ENCODE assay signal across 16 cellular contexts in the genomic region with DNA sequence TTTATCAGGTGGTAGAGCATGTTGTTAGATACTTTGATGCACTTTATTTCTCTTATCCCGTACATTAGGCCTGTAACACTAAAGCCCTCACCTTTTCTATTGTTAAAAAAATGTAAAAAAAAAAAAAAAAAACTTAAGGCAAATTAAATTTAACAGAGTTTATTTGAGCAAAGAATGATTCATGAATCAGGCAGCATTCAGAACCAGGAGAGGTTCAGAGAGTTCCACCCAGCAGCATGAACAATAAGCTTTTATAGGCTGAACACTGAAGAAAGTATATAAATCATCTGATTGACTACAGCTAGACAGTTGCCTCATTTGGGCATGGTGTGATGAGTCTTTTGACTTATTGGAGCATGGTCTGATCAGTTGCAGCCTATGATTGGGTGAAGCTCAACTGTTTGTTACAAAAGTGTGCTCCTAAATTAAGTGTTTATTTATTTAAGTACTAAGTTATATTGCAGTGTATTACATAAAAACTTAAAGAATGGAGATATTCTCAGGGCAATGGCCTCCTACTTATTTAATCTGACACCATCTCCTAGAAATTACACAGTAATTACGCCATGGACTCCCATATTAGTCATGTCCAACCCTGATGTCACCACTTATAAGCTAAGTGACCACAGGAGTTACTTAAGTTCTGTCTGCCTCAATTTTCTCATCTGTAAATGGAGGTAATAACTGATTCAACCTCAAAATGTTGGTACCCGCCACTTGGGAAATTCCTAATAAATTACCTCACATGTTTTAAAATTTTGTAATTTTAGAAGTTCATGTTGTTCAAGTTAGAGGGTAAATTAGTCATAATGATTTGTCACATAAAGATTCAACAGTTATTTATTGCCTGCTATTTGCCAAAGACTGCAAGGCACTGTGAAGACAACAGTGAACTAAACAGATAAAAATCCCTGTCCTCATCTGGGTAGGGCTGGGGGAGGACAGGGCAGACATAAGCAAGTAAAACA. TPM values are rescaled to one million over a fixed set of nuclear protein-coding genes. Genes with fewer than 3 reads are reported as not detected.
A peak's percentile ranks its signal among the peaks of the same experiment; 100 is the strongest.
DNase-seq lines count a peak whose midpoint lies in the region; ATAC-seq, FAIRE-seq and TF ChIP-seq lines count a peak whose summit lies in the region.
"Had no signal": no experiment of that assay in that cellular context is flagged by ENCODE, and none has a peak within 500 bp of the region (broad histone marks: within the 10 kb centered on the region; RNA-seq: fewer than 3 reads in every experiment).

No MANE protein-coding gene starts in this region.

- H3K36me3 ChIP-seq in BJ (ENCODE audit: control insufficient read depth, insufficient read depth, low read length) (no peaks in the 10 kb centered on the region), bronchial epithelial cell (ENCODE audit: control insufficient read depth, insufficient read depth, low read length) (no peaks in the 10 kb centered on the region), lung (ENCODE audit: control insufficient read depth in 2 of 2, insufficient read depth in 2 of 2, low read length in 2 of 2) (no peaks in the 10 kb centered on the region), small intestine (ENCODE audit: control insufficient read depth in 2 of 2, insufficient read depth in 2 of 2, low read length in 2 of 2) (no peaks in the 10 kb centered on the region)
- H3K36me3 ChIP-seq: upper lobe of left lung had no signal

- FAIRE-seq in bronchial epithelial cell (lab: Jason Lieb, UNC) (no peak), small intestine (lab: Jason Lieb, UNC) (no peak)

- no peak for TF ChIP-seq CTCF in BJ (IDR thresholded peaks at IDR 0.05; ENCODE audit: insufficient read depth, low read depth, low read length)
- no peak for TF ChIP-seq CTCF in bronchial epithelial cell (IDR thresholded peaks at IDR 0.05; ENCODE audit: insufficient read depth, low read length, severe bottlenecking)
- TF ChIP-seq CTCF in lung (IDR thresholded peaks at IDR 0.05; ENCODE audit: control extremely low read depth, extremely low read depth): no peak

- 73 to 78% methylated on average over 3 of the region's 3 CpGs for WGBS in lung, 2 donors
- 81 to 89% (median 81%) methylated on average over 3 of the region's 3 CpGs for WGBS in small intestine, 3 donors

- H3K27ac ChIP-seq in lung (ENCODE audit: low read depth in 1 of 2, low read length in 1 of 2): no peak overlapping the region
- H3K27ac ChIP-seq in small intestine (ENCODE audit: low read depth in 1 of 2, low read length in 1 of 2): no peak overlapping the region
- H3K27ac ChIP-seq: HL-60 had no signal

- no peaks in the 10 kb centered on the region for H3K27me3 ChIP-seq in BJ (ENCODE audit: control insufficient read depth, insufficient read depth, low read length)
- no peaks in the 10 kb centered on the region for H3K27me3 ChIP-seq in bronchial epithelial cell (ENCODE audit: control insufficient read depth, insufficient read depth, low read length)
- H3K27me3 ChIP-seq in lung (ENCODE audit: control insufficient read depth, insufficient read depth): no peaks in the 10 kb centered on the region
- peaks cover 0 to 4% of the 10 kb centered on the region in 2 donors for H3K27me3 ChIP-seq in small intestine (ENCODE audit: control insufficient read depth in 2 of 2, insufficient read depth in 2 of 2, low read length in 2 of 2)
- H3K27me3 ChIP-seq: upper lobe of left lung had no signal

- peak; percentile 100 for DNase-seq in BJ (ENCODE audit: low read depth)
- peak; percentile 96 for DNase-seq in M059J (ENCODE audit: low read depth)
- DNase-seq in bronchial epithelial cell (ENCODE audit: low read depth): peak; percentile 97
- DNase-seq in lung (ENCODE audit: low spot score): no peak
- no peak for DNase-seq in NCI-H526 (lab: John Stamatoyannopoulos, UW)
- no peak for DNase-seq in small intestine
- no peak for DNase-seq in midbrain (lab: John Stamatoyannopoulos, UW)
- DNase-seq: activated CD8-positive, alpha-beta memory T cell treated with anti-CD3 and anti-CD28 coated beads, Interleukin-2, amount 10 ng/mL, durations not matched to agents 7 days and 5 days; CD4-positive, alpha-beta T cell; endodermal cell; naive thymus-derived CD8-positive, alpha-beta T cell; NCI-H1417 treated with DMSO at 0.1 percent for 48 hours; upper lobe of left lung had no signal

- POLR2A ChIA-PET in BJ (lab: Charles Lee): interaction anchor here (0.6 kb wide), 1 partner anchor 161 kb away, joined by 4 read pairs; a partner anchor contains a TSS

- H3K4me1 ChIP-seq in lung (ENCODE audit: control insufficient read depth in 2 of 2, insufficient read depth in 2 of 2, low read length in 2 of 2) (no peaks in the 10 kb centered on the region), small intestine (ENCODE audit: control insufficient read depth in 2 of 2, insufficient read depth in 1 of 2, low read depth in 1 of 2, low read length in 1 of 2) (no peaks in the 10 kb centered on the region)
- H3K4me1 ChIP-seq: upper lobe of left lung had no signal

- no peak overlapping the region for H3K4me3 ChIP-seq in BJ (ENCODE audit: low read depth, low read length)
- no peak overlapping the region for H3K4me3 ChIP-seq in bronchial epithelial cell (ENCODE audit: low read depth, low read length)
- no peak overlapping the region for H3K4me3 ChIP-seq in lung
- no peak overlapping the region for H3K4me3 ChIP-seq in small intestine (ENCODE audit: low read depth in 1 of 2, low read length in 2 of 2)
- H3K4me3 ChIP-seq: upper lobe of left lung had no signal

- ATAC-seq in lung (ENCODE audit: insufficient read depth, low FRiP score) (peak; percentile 43), HG03139 (IDR thresholded peaks at IDR 0.05; ENCODE audit: unreplicated experiment) (no peak)
- ATAC-seq: activated CD8-positive, alpha-beta memory T cell treated with anti-CD3 and anti-CD28 coated beads, Interleukin-2, amount 10 ng/mL, durations not matched to agents 7 days and 5 days; naive thymus-derived CD8-positive, alpha-beta T cell had no signal

- H3K9me3 ChIP-seq in lung (ENCODE audit: control insufficient read depth in 2 of 2, insufficient read depth in 1 of 2, low read length in 1 of 2) (no peaks in the 10 kb centered on the region), small intestine (ENCODE audit: control insufficient read depth, low read depth) (no peaks in the 10 kb centered on the region)
- H3K9me3 ChIP-seq: upper lobe of left lung had no signal

- CTCF ChIA-PET in BJ (lab: Yijun Ruan, JAX): interaction anchor here (0.9 kb wide), 1 partner anchor 42 kb away, joined by 4 read pairs; no protein-coding TSS in a partner anchor

RNA-seq across cellular contexts. Expression of a gene that starts 15.1 kb away (rescaled TPM):
- polyA plus RNA-seq in BJ (2011; rRNA removed) (0.16 and 0.29 TPM in 2 replicates), lung (10 to 100 TPM; 15.5 to 45.0 TPM), small intestine (under 1 TPM in 2 of 3 donors, not detected in 1; under 0.01 TPM)
- polyA minus RNA-seq in BJ (2011; rRNA and poly(A)+ RNA removed): 0.26 and 0.33 TPM in 2 replicates
- 2.3 and 5.2 TPM in 2 replicates for total RNA-seq in M059J (2014; rRNA removed; shearing (Covaris generic))
- total RNA-seq in bronchial epithelial cell (0.26 and 0.38 TPM in 2 replicates), lung (100 to 1,000 TPM in 1 of 2 donors, 10 to 100 TPM in 1; 73.7 to 263 TPM)
- total RNA-seq: activated CD8-positive, alpha-beta memory T cell treated with anti-CD3 and anti-CD28 coated beads, Interleukin-2, amount 10 ng/mL, durations not matched to agents 7 days and 5 days; CD4-positive, alpha-beta T cell; endodermal cell; naive thymus-derived CD8-positive, alpha-beta T cell; T-helper 2 cell treated with Interferon-gamma antibody and Interleukin-4, amounts not matched to agents 100 ng/mL and 5 ng/mL, for 36 hours had no signal
- polyA plus RNA-seq: naive thymus-derived CD8-positive, alpha-beta T cell had no signal

RNA-seq across cellular contexts. Expression of a gene that starts 41.6 kb away (rescaled TPM):
- polyA plus RNA-seq in BJ (2011; rRNA removed) (30.1 and 42.1 TPM in 2 replicates), lung (10 to 100 TPM; 10.0 to 11.4 TPM), small intestine (1 to 10 TPM; 4.9 to 9.4 (median 5.9) TPM)
- polyA minus RNA-seq in BJ (2011; rRNA and poly(A)+ RNA removed): 21.3 and 23.6 TPM in 2 replicates
- total RNA-seq in M059J (2014; rRNA removed; shearing (Covaris generic)): 39.3 and 51.6 TPM in 2 replicates
- total RNA-seq in bronchial epithelial cell (39.7 and 64.8 TPM in 2 replicates), lung (10 to 100 TPM; 14.6 to 38.1 TPM)

Comparison
In these comparisons a context has a peak if more than half of its experiments do, and no peak if none do; other contexts are left out.
1. DNase-seq: peak in BJ (single experiment), M059J (single experiment) and bronchial epithelial cell (single experiment); none in lung (single experiment), NCI-H526 (0 of 2), small intestine (single experiment) and midbrain (single experiment).
2. RNA of a gene that starts 15.1 kb away (total RNA-seq): 73.7 to 263 TPM in lung; 2.3 to 5.2 TPM in M059J and 0.26 to 0.38 TPM in bronchial epithelial cell; every median in the first group is over 10 times any median in the second.